ENCODE assay signal across 14 cellular contexts in the genomic region with DNA sequence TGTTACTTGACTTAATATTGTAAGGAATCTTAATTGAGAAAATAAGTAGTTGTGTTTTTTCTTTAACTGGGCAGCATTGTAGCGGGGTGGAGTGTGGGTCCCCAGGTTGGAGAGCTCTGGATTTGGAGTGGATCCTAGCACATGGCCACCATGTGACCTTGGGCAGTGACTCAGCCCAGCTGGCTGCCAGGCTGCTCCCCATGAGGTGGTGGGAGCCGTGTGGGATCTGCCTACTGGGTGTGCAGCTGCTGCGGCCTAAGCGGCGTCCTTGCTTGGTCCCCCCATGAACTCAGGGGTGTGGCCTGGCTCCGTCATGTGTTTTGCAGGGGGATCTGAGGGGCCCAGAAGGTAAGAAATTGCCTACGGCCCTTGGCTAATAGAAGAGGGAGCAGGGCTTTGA.
DNase-seq lines count a peak whose midpoint lies in the region; ATAC-seq, FAIRE-seq and TF ChIP-seq lines count a peak whose summit lies in the region.
"Had no signal": no experiment of that assay in that cellular context is flagged by ENCODE, and none has a peak within 500 bp of the region (broad histone marks: within the 10 kb centered on the region; RNA-seq: fewer than 3 reads in every experiment).

No MANE protein-coding gene starts in this region.

- no peaks in the 10 kb centered on the region for H3K9me3 ChIP-seq in K562 (replicated peaks; ENCODE audit: control insufficient read depth, insufficient read depth, low read depth, low read length)
- H3K9me3 ChIP-seq: prostate gland had no signal

- no peaks in the 10 kb centered on the region for H3K27me3 Mint-ChIP-seq in activated T-cell treated with anti-CD3 and anti-CD28 coated beads, Interleukin-2, amount 50 U/mL, for 24 hours
- H3K27me3 Mint-ChIP-seq: activated naive CD8-positive, alpha-beta T cell treated with anti-CD3 and anti-CD28 coated beads for 36 hours had no signal

- in situ Hi-C loops in K562 (cut with MboI), result loop anchor here (10.0 kb wide), 1 partner anchor 682 kb away; no protein-coding TSS in a partner anchor

- intact Hi-C loops in K562 (cut with micrococcal nuclease), result no loop called here

- no peaks in the 10 kb centered on the region for H3K9me1 ChIP-seq in K562 (ENCODE audit: control insufficient read depth, insufficient read depth, low read length)

- H3K9ac ChIP-seq in K562 (ENCODE audit: insufficient read depth in 1 of 2, low read depth in 2 of 2, low read length in 2 of 2), result no peak overlapping the region; a peak in 1 of 4 replicates

- TF ChIP-seq RAD21 in K562 (CRISPR knock-in tag; conservative IDR thresholded peaks at IDR 0.05 in 1 of 2, IDR thresholded peaks at IDR 0.05 in 1 of 2), result no peak

- no peak overlapping the region for H2AFZ ChIP-seq in K562 (ENCODE audit: low read depth, low read length)

- DNase-seq in activated T-cell treated with anti-CD3 and anti-CD28 coated beads, Interleukin-2, amount 50 U/mL, for 24 hours, result peak; percentile 13
- no peak for DNase-seq in activated T-cell treated with anti-CD3 and anti-CD28 coated beads for 4 hours
- DNase-seq in K562 (ENCODE audit: extremely low read depth in 1 of 4, low spot score in 3 of 4), result peak in 1 of 4 experiments; percentile 26
- DNase-seq in hepatic stellate cell (ENCODE audit: low spot score), result peak; percentile 67
- peak; percentile 37 for DNase-seq in ureter (ENCODE audit: low spot score)
- DNase-seq in NCI-H2081 (lab: John Stamatoyannopoulos, UW), result no peak
- no peak for DNase-seq in NCI-H510A treated with DMSO at 0.1 percent for 48 hours (lab: John Stamatoyannopoulos, UW)
- no peak for DNase-seq in stimulated activated CD4-positive, alpha-beta T cell treated with anti-CD3 and anti-CD28 coated beads, Interleukin-12 subunit alpha, Interleukin-12 subunit beta, amount 100 ng/mL, for 4 hours
- DNase-seq: activated naive CD8-positive, alpha-beta T cell treated with anti-CD3 and anti-CD28 coated beads for 36 hours; SIG-M5; trophoblast cell had no signal

- H3K4me1 ChIP-seq in K562 (replicated peaks in 1 of 2; ENCODE audit: control insufficient read depth in 2 of 2, insufficient read depth in 2 of 2, low read length in 2 of 2), result peaks cover 10 to 16% of the 10 kb centered on the region in 2 experiments; a peak in 4 of 5 replicates
- H3K4me1 ChIP-seq: prostate gland had no signal

- ATAC-seq in K562, result no peak

- WGBS in K562 (ENCODE audit: insufficient coverage, low coverage, missing lambda C conversion rate), result 56% methylated on average over 7 of the region's 7 CpGs

- no peak overlapping the region for H3K27ac ChIP-seq in K562 (ENCODE audit: extremely low read depth, low read depth, low read length)
- H3K27ac ChIP-seq: epithelial cell of prostate, prostate gland had no signal

- H3K79me2 ChIP-seq in K562 (ENCODE audit: control insufficient read depth, insufficient read depth, low read length), result no peaks in the 10 kb centered on the region

- H3K9me3 Mint-ChIP-seq in activated T-cell treated with anti-CD3 and anti-CD28 coated beads, Interleukin-2, amount 50 U/mL, for 24 hours, result no peaks in the 10 kb centered on the region
- H3K9me3 Mint-ChIP-seq: activated naive CD8-positive, alpha-beta T cell treated with anti-CD3 and anti-CD28 coated beads for 36 hours had no signal

- H3K36me3 ChIP-seq in K562 (ENCODE audit: control insufficient read depth, insufficient read depth, low read length), result no peaks in the 10 kb centered on the region
- H3K36me3 ChIP-seq: prostate gland had no signal

- TF ChIP-seq CTCF in K562 (IDR thresholded peaks at IDR 0.05 in 2 of 3, conservative IDR thresholded peaks at IDR 0.05 in 1 of 3; ENCODE audit: insufficient read depth in 2 of 3, low read depth in 1 of 3, low read length in 3 of 3), result no peak

- peaks cover 12% of the 10 kb centered on the region for H3K4me1 Mint-ChIP-seq in activated T-cell treated with anti-CD3 and anti-CD28 coated beads, Interleukin-2, amount 50 U/mL, for 24 hours (ENCODE audit: low read depth)

- no peak for FAIRE-seq in K562 (lab: Jason Lieb, UNC)
- FAIRE-seq: A204.1 had no signal

- no peaks in the 10 kb centered on the region for H4K20me1 ChIP-seq in K562 (replicated peaks; ENCODE audit: control insufficient read depth, insufficient read depth, low read length)

- no peak overlapping the region for H3K4me2 ChIP-seq in K562 (ENCODE audit: insufficient read depth, low read length)

- CTCF ChIA-PET in K562 (lab: Yijun Ruan, JAX; ENCODE audit: low intra/inter-chr PET ratio), result interaction anchor here (0.6 to 0.7 kb wide), 2 partner anchors 291 to 677 kb away, joined by 3 to 4 read pairs; no protein-coding TSS in a partner anchor

- H3K4me3 Mint-ChIP-seq in activated T-cell treated with anti-CD3 and anti-CD28 coated beads, Interleukin-2, amount 50 U/mL, for 24 hours, result no peak overlapping the region
- H3K4me3 Mint-ChIP-seq: activated naive CD8-positive, alpha-beta T cell treated with anti-CD3 and anti-CD28 coated beads for 36 hours had no signal

- H3K4me3 ChIP-seq in K562, result no peak overlapping the region
- H3K4me3 ChIP-seq: prostate gland had no signal

- no peak for TF ChIP-seq POLR2A in K562 (conservative IDR thresholded peaks at IDR 0.05)

- H3K27ac Mint-ChIP-seq in activated T-cell treated with anti-CD3 and anti-CD28 coated beads, Interleukin-2, amount 50 U/mL, for 24 hours, result no peak overlapping the region
- H3K27ac Mint-ChIP-seq: activated naive CD8-positive, alpha-beta T cell treated with anti-CD3 and anti-CD28 coated beads for 36 hours had no signal

- BruUV-seq in K562 (replicated peaks; lab: Mats Ljungman, UMichigan), result no TSS peak

- no peaks in the 10 kb centered on the region; a peak in 1 of 5 replicates for H3K27me3 ChIP-seq in K562 (ENCODE audit: control insufficient read depth in 2 of 2, insufficient read depth in 2 of 2, low read length in 2 of 2)

- peaks cover 47% of the 10 kb centered on the region for H3K36me3 Mint-ChIP-seq in activated T-cell treated with anti-CD3 and anti-CD28 coated beads, Interleukin-2, amount 50 U/mL, for 24 hours (ENCODE audit: low read depth)

- POLR2A ChIA-PET in K562 (lab: Yijun Ruan, JAX), result interaction anchor here (1.4 to 3.4 kb wide), 2 partner anchors 9 to 147 kb away, joined by 4 to 13 read pairs; no protein-coding TSS in a partner anchor

- no peak for TF ChIP-seq EP300 in K562 (IDR thresholded peaks at IDR 0.05; ENCODE audit: low read length)

TF ChIP-seq in K562, 482 proteins besides CTCF, POLR2A, EP300 and RAD21 (continues in another document):
- TF ChIP-seq, protein P1, sequence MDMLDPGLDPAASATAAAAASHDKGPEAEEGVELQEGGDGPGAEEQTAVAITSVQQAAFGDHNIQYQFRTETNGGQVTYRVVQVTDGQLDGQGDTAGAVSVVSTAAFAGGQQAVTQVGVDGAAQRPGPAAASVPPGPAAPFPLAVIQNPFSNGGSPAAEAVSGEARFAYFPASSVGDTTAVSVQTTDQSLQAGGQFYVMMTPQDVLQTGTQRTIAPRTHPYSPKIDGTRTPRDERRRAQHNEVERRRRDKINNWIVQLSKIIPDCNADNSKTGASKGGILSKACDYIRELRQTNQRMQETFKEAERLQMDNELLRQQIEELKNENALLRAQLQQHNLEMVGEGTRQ (CRISPR knock-in tag; IDR thresholded peaks at IDR 0.05), result peak; percentile 41; the same call in 1 of the 2 replicates
- TF ChIP-seq, protein P2, sequence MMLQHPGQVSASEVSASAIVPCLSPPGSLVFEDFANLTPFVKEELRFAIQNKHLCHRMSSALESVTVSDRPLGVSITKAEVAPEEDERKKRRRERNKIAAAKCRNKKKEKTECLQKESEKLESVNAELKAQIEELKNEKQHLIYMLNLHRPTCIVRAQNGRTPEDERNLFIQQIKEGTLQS (IDR thresholded peaks at IDR 0.05), result peak; percentile 30; the same call in 1 of the 2 replicates
- TF ChIP-seq, protein P2 (CRISPR knock-in tag; conservative IDR thresholded peaks at IDR 0.05), result no peak
- no peak for TF ChIP-seq KDM5B (IDR thresholded peaks at IDR 0.05; ENCODE audit: insufficient replicate concordance, low read depth, low read length)
- TF ChIP-seq MCM3 (IDR thresholded peaks at IDR 0.05), result no peak
- TF ChIP-seq ZNF696 (CRISPR knock-in tag; conservative IDR thresholded peaks at IDR 0.05), result no peak
- TF ChIP-seq MNT (conservative IDR thresholded peaks at IDR 0.05), result peak in 1 of 2 experiments; percentile 41; a peak in 1 of 4 replicates
- peak; percentile 80 for TF ChIP-seq FOSL1 (tag; conservative IDR thresholded peaks at IDR 0.05)
- TF ChIP-seq NR2F6 (CRISPR knock-in tag; IDR thresholded peaks at IDR 0.05), result no peak
- no peak for TF ChIP-seq CHD2 (IDR thresholded peaks at IDR 0.05; ENCODE audit: low read depth, low read length)
- peak; percentile 46; the same call in 1 of the 2 replicates for TF ChIP-seq MYC (IDR thresholded peaks at IDR 0.05; ENCODE audit: low read depth, low read length)
- no peak for TF ChIP-seq MYC (CRISPR knock-in tag; IDR thresholded peaks at IDR 0.05; ENCODE audit: borderline replicate concordance, low read depth)
- no peak for TF ChIP-seq ATF7 (IDR thresholded peaks at IDR 0.05)
- no peak for TF ChIP-seq BRD9 (IDR thresholded peaks at IDR 0.05; ENCODE audit: low read depth, partially characterized antibody)
- peak; percentile 32; the same call in 1 of the 2 replicates for TF ChIP-seq NFE2 (IDR thresholded peaks at IDR 0.05; ENCODE audit: low read depth)
- TF ChIP-seq JUND (IDR thresholded peaks at IDR 0.05; ENCODE audit: borderline replicate concordance, low read depth, low read length), result peak; percentile 49; the same call in 1 of the 2 replicates
- TF ChIP-seq JUND (tag; IDR thresholded peaks at IDR 0.05; ENCODE audit: borderline replicate concordance, low read depth, low read length), result no peak
- TF ChIP-seq TAF1 (IDR thresholded peaks at IDR 0.05; ENCODE audit: control insufficient read depth, extremely low read depth, insufficient read depth, low read length, severe bottlenecking), result no peak
- no peak for TF ChIP-seq MBD2 (IDR thresholded peaks at IDR 0.05; ENCODE audit: borderline replicate concordance, low read depth)

Comparison
In these comparisons a context has a peak if more than half of its experiments do, and no peak if none do; other contexts are left out.
1. DNase-seq: peak in activated T-cell treated with anti-CD3 and anti-CD28 coated beads, Interleukin-2, amount 50 U/mL, for 24 hours (single experiment), hepatic stellate cell (single experiment) and ureter (single experiment); none in activated T-cell treated with anti-CD3 and anti-CD28 coated beads for 4 hours (single experiment), NCI-H2081 (0 of 2), NCI-H510A treated with DMSO at 0.1 percent for 48 hours (single experiment) and stimulated activated CD4-positive, alpha-beta T cell treated with anti-CD3 and anti-CD28 coated beads, Interleukin-12 subunit alpha, Interleukin-12 subunit beta, amount 100 ng/mL, for 4 hours (single experiment).